7 cellular contexts compared by ENCODE assay signal in the genomic region with DNA sequence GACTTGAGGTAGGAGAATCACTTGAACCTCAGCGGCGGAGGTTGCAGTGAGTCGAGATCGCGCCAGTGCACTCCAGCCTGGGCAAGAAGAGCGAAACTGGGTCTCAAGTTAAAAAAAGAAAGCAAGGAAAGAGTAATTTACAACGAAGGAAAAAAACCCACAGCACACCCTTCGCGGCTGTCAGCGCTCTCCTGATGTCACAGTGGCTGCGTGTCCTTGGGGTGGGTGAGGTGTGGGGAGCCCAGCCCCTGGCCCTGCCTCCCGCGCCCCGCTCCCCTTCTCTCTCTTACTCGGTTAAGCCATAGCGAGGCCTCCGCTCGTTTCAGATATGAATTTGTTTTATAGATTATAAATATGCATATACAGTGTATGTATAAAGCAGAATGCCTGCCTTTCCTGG. TPM values are rescaled to one million over a fixed set of nuclear protein-coding genes. Genes with fewer than 3 reads are reported as not detected.
DNase-seq lines count a peak whose midpoint lies in the region; ATAC-seq and TF ChIP-seq lines count a peak whose summit lies in the region.

No MANE protein-coding gene starts in this region.

- H3K79me2 ChIP-seq in PC-9 (ENCODE audit: low read depth), result peaks cover 40% of the 10 kb centered on the region

- H3K9ac ChIP-seq in endodermal cell (ENCODE audit: extremely low read depth, low read length, poor library complexity, severe bottlenecking), result no peak overlapping the region

- no peak for ATAC-seq in HG02981 (IDR thresholded peaks at IDR 0.05; ENCODE audit: unreplicated experiment)

- TSS peak; percentile 55 for BruUV-seq in PC-9 (replicated peaks; lab: Mats Ljungman, UMichigan)

- no peak overlapping the region for H3K27ac Mint-ChIP-seq in endodermal cell

- peaks cover 22% of the 10 kb centered on the region for H3K4me1 Mint-ChIP-seq in endodermal cell

- TF ChIP-seq POLR2A in sigmoid colon (IDR thresholded peaks at IDR 0.05), result no peak

- no peak overlapping the region for H3K27ac ChIP-seq in PC-9
- H3K27ac ChIP-seq in endodermal cell (ENCODE audit: low read depth, low read length), result no peak overlapping the region
- H3K27ac ChIP-seq in sigmoid colon, result peak overlapping the region in 3 of 4 donors; percentile 73 to 75 (median 75)

- no peaks in the 10 kb centered on the region for H3K9me2 ChIP-seq in PC-9 (ENCODE audit: insufficient read depth)

- H3K4me3 ChIP-seq in H7 (ENCODE audit: insufficient read depth, low read depth, low read length) (no peak overlapping the region), PC-9 (peak overlapping the region; percentile 98; the same call in 1 of the 2 replicates), endodermal cell (ENCODE audit: low read length) (peak overlapping the region; percentile 35), sigmoid colon (peak overlapping the region in 2 of 4 donors; percentile 83 to 95)

- CTCF ChIA-PET in PC-9 (lab: Charles Lee), result interaction anchor here (0.6 kb wide), 1 partner anchor 28 kb away, joined by 5 read pairs; no protein-coding TSS in a partner anchor

- no peaks in the 10 kb centered on the region for H4K20me1 ChIP-seq in PC-9 (ENCODE audit: insufficient read depth)

- intact Hi-C loops in PC-9 (cut with micrococcal nuclease; ENCODE audit: unreplicated experiment) (loop anchor here (5.0 kb wide), 1 partner anchor 95 kb away; a partner anchor contains a TSS), sigmoid colon (cut with DNase I) (no loop called here)

- DNase-seq in H7, result peak; percentile 73
- no peak for DNase-seq in PC-9
- no peak for DNase-seq in endodermal cell
- DNase-seq in sigmoid colon, result no peak
- DNase-seq in NCI-H774 (lab: John Stamatoyannopoulos, UW), result no peak
- DNase-seq in nucleus accumbens (lab: John Stamatoyannopoulos, UW), result no peak

- H3K27me3 Mint-ChIP-seq in endodermal cell (ENCODE audit: insufficient read depth), result no peaks in the 10 kb centered on the region

- H2AFZ ChIP-seq in PC-9, result no peak overlapping the region

- H3K36me3 Mint-ChIP-seq in endodermal cell (ENCODE audit: low read depth), result peaks cover 50% of the 10 kb centered on the region

- no peak for TF ChIP-seq EP300 in sigmoid colon (IDR thresholded peaks at IDR 0.05)

- H3K36me3 ChIP-seq in H7 (replicated peaks; ENCODE audit: control insufficient read depth, insufficient read depth, low read length), result peaks cover 12% of the 10 kb centered on the region
- peaks cover 7% of the 10 kb centered on the region; the same call in 1 of the 2 replicates for H3K36me3 ChIP-seq in PC-9 (ENCODE audit: low read depth)
- peaks cover 61% of the 10 kb centered on the region for H3K36me3 ChIP-seq in endodermal cell (ENCODE audit: control insufficient read depth, insufficient read depth, low read length)
- H3K36me3 ChIP-seq in sigmoid colon, result peaks cover 10 to 39% (median 22%) of the 10 kb centered on the region in 4 donors

- WGBS in endodermal cell (ENCODE audit: insufficient coverage in 1 of 2, insufficient read length in 1 of 2), 2 experiments, result 86 to 90% methylated on average over 5 to 14 of the region's 18 CpGs
- 83 to 86% methylated on average over 18 of the region's 18 CpGs for WGBS in sigmoid colon, 2 donors

- H3K27me3 ChIP-seq in H7 (ENCODE audit: control insufficient read depth, insufficient read depth, low read length), result no peaks in the 10 kb centered on the region
- H3K27me3 ChIP-seq in PC-9 (ENCODE audit: insufficient read depth, low read depth), result no peaks in the 10 kb centered on the region
- H3K27me3 ChIP-seq in endodermal cell (ENCODE audit: control insufficient read depth, insufficient read depth, low read length, poor library complexity, severe bottlenecking), result no peaks in the 10 kb centered on the region
- H3K27me3 ChIP-seq in sigmoid colon, result no peaks in the 10 kb centered on the region

- POLR2A ChIA-PET in PC-9 (lab: Charles Lee; ENCODE audit: unreplicated experiment), result interaction anchor here (0.6 to 1.2 kb wide), 7 partner anchors 11 to 889 kb away, joined by 3 to 22 read pairs (median 4); a partner anchor contains a TSS

- H3F3A ChIP-seq in PC-9 (ENCODE audit: insufficient read depth, low read depth), result peaks cover 14% of the 10 kb centered on the region

- H3K4me1 ChIP-seq in PC-9 (replicated peaks; ENCODE audit: insufficient read depth) (peaks cover 27% of the 10 kb centered on the region), endodermal cell (ENCODE audit: control insufficient read depth, insufficient read depth, low read length) (no peaks in the 10 kb centered on the region), sigmoid colon (peaks cover 0 to 16% (median 7%) of the 10 kb centered on the region in 4 donors)

- H3K4me3 Mint-ChIP-seq in endodermal cell, result peak overlapping the region; percentile 41

- no peak for TF ChIP-seq CTCF in PC-9 (conservative IDR thresholded peaks at IDR 0.05)
- TF ChIP-seq CTCF in endodermal cell (conservative IDR thresholded peaks at IDR 0.05), result no peak
- no peak for TF ChIP-seq CTCF in sigmoid colon (IDR thresholded peaks at IDR 0.05)

- H3K9me3 ChIP-seq in PC-9 (ENCODE audit: insufficient read depth, low read depth) (no peaks in the 10 kb centered on the region), endodermal cell (ENCODE audit: control insufficient read depth, low read length) (no peaks in the 10 kb centered on the region), sigmoid colon (no peaks in the 10 kb centered on the region)

- H3K4me2 ChIP-seq in PC-9, result peak overlapping the region; percentile 79

- H3K9me3 Mint-ChIP-seq in endodermal cell, result no peaks in the 10 kb centered on the region

RNA-seq across cellular contexts. Expression of a gene that starts 0.7 kb away (rescaled TPM):
- 97.4 and 126 TPM in 2 replicates for total RNA-seq in H7 (2014; rRNA removed; shearing (Covaris generic))
- 199 and 244 TPM in 2 replicates for total RNA-seq in PC-9 (2021)
- total RNA-seq in endodermal cell, result 100 to 1,000 TPM; 161 to 168 TPM
- 154 TPM for polyA plus RNA-seq in endodermal cell (2013, experiment 1 of 2)
- 159 TPM for polyA plus RNA-seq in endodermal cell (2013, experiment 2 of 2)
- 10 to 100 TPM; 12.4 to 18.1 (median 17.3) TPM for total RNA-seq in sigmoid colon
- polyA plus RNA-seq in sigmoid colon, result 10 to 100 TPM; 25.2 to 53.7 (median 33.8) TPM

RNA-seq across cellular contexts. Expression of a gene that starts 28.7 kb away (rescaled TPM):
- total RNA-seq in H7 (2014; rRNA removed; shearing (Covaris generic)), result 35.2 and 44.9 TPM in 2 replicates
- total RNA-seq in PC-9 (2021), result 119 and 125 TPM in 2 replicates
- total RNA-seq in endodermal cell, result 10 to 100 TPM; 76.0 to 84.0 TPM
- polyA plus RNA-seq in endodermal cell (2013, experiment 1 of 2), result 72.9 TPM
- 64.3 TPM for polyA plus RNA-seq in endodermal cell (2013, experiment 2 of 2)
- 10 to 100 TPM; 22.1 to 80.9 (median 30.8) TPM for total RNA-seq in sigmoid colon
- polyA plus RNA-seq in sigmoid colon, result 10 to 100 TPM in 1 of 3 donors, 1 to 10 TPM in 2; 3.6 to 79.1 (median 5.5) TPM

Comparison
In these comparisons a context has a peak if more than half of its experiments do, and no peak if none do; other contexts are left out.
1. H3K27ac ChIP-seq: peak in sigmoid colon (3 of 4); none in PC-9 (single experiment) and endodermal cell (single experiment).